ENCODE assay signal across 22 cellular contexts in genomic region chr5:53488195-53488594, GRCh38. TPM values are rescaled to one million over a fixed set of nuclear protein-coding genes. Genes with fewer than 3 reads are reported as not detected.
DNase-seq lines count a peak whose midpoint lies in the region; ATAC-seq and TF ChIP-seq lines count a peak whose summit lies in the region.
"Had no signal": no experiment of that assay in that cellular context is flagged by ENCODE, and none has a peak within 500 bp of the region (broad histone marks: within the 10 kb centered on the region; RNA-seq: fewer than 3 reads in every experiment).

No MANE protein-coding gene starts in this region.

- peaks cover 5% of the 10 kb centered on the region; the same call in 1 of the 2 replicates for H3K4me1 ChIP-seq in HUES48 (ENCODE audit: control insufficient read depth, insufficient read depth, low read length)
- H3K4me1 ChIP-seq in upper lobe of left lung: peaks cover 0 to 2% (median 2%) of the 10 kb centered on the region in 4 donors
- H3K4me1 ChIP-seq: BLaER1, Peyer's patch had no signal

- H3K9me3 ChIP-seq in HUES48 (ENCODE audit: control insufficient read depth, insufficient read depth, low read length) (no peaks in the 10 kb centered on the region), upper lobe of left lung (no peaks in the 10 kb centered on the region)
- H3K9me3 ChIP-seq: A549, BLaER1, MG63, Peyer's patch had no signal

- TF ChIP-seq POLR2A in upper lobe of left lung (IDR thresholded peaks at IDR 0.05): no peak

- H3K36me3 ChIP-seq in HUES48 (ENCODE audit: control insufficient read depth, insufficient read depth, low read length) (peaks cover 39% of the 10 kb centered on the region), upper lobe of left lung (no peaks in the 10 kb centered on the region)
- H3K36me3 ChIP-seq: BLaER1, Peyer's patch had no signal

- no peak for TF ChIP-seq EP300 in upper lobe of left lung (IDR thresholded peaks at IDR 0.05)

- no peak overlapping the region for H3K9ac ChIP-seq in HUES48 (ENCODE audit: low read depth, low read length)
- H3K9ac ChIP-seq: BLaER1 had no signal

- H3K36me3 Mint-ChIP-seq in nephron progenitor cell (ENCODE audit: low read depth): peaks cover 23% of the 10 kb centered on the region
- H3K36me3 Mint-ChIP-seq: CD4-positive, alpha-beta memory T cell had no signal

- TF ChIP-seq CTCF in AG10803 (conservative IDR thresholded peaks at IDR 0.05; ENCODE audit: low read length) (no peak), nephron progenitor cell (IDR thresholded peaks at IDR 0.05) (no peak), upper lobe of left lung (IDR thresholded peaks at IDR 0.05) (no peak)

- H3K27ac ChIP-seq in HUES48 (ENCODE audit: low read depth, low read length): peak overlapping the region; percentile 53
- H3K27ac ChIP-seq in epithelial cell of prostate: peak overlapping the region; percentile 96
- no peak overlapping the region for H3K27ac ChIP-seq in upper lobe of left lung
- H3K27ac ChIP-seq: A549, BLaER1, Peyer's patch, SK-N-MC had no signal

- 67 to 72% methylated on average over 6 of the region's 6 CpGs for WGBS in upper lobe of left lung, 2 donors

- ATAC-seq in upper lobe of left lung (ENCODE audit: low FRiP score in 2 of 2): no peak
- ATAC-seq: A549, Right ventricle myocardium inferior had no signal

- H3K4me1 Mint-ChIP-seq in nephron progenitor cell: peaks cover 64% of the 10 kb centered on the region

- DNase-seq in AG10803 (ENCODE audit: low read depth) (no peak), epithelial cell of prostate (ENCODE audit: low read depth, low spot score) (no peak), nephron progenitor cell (peak; percentile 33), activated gamma-delta T cell treated with Interleukin-2 at 50 U/mL for 16 hours (no peak), Kasumi-1 (lab: John Stamatoyannopoulos, UW) (no peak), upper lobe of left lung (no peak), NCI-H748 (lab: John Stamatoyannopoulos, UW; ENCODE audit: unreplicated experiment) (no peak)
- DNase-seq: CD4-positive, alpha-beta memory T cell; DMS153; GF-D8; HCEC 1CT; MG63; NCI-H1048; NCI-H1436; NCI-H2029; NCI-H526; Peyer's patch had no signal

- H3K9me3 Mint-ChIP-seq in nephron progenitor cell: no peaks in the 10 kb centered on the region

- H3K4me3 ChIP-seq in AG10803 (ENCODE audit: low read length): peak overlapping the region; percentile 11; the same call in 1 of the 2 replicates
- no peak overlapping the region for H3K4me3 ChIP-seq in HUES48 (ENCODE audit: low read depth, low read length)
- no peak overlapping the region for H3K4me3 ChIP-seq in upper lobe of left lung
- H3K4me3 ChIP-seq: A549, BLaER1, MG63, Peyer's patch, SK-N-MC had no signal

- H3K27me3 Mint-ChIP-seq in nephron progenitor cell (ENCODE audit: low read depth, poor library complexity): no peaks in the 10 kb centered on the region

- H3K27ac Mint-ChIP-seq in nephron progenitor cell: no peak overlapping the region
- H3K27ac Mint-ChIP-seq: CD4-positive, alpha-beta memory T cell had no signal

- H3K27me3 ChIP-seq in HUES48 (ENCODE audit: control insufficient read depth, insufficient read depth, low read length): no peaks in the 10 kb centered on the region
- H3K27me3 ChIP-seq in upper lobe of left lung: no peaks in the 10 kb centered on the region
- H3K27me3 ChIP-seq: MG63, Peyer's patch had no signal

- H3K4me3 Mint-ChIP-seq in nephron progenitor cell: peak overlapping the region; percentile 47
- H3K4me3 Mint-ChIP-seq: CD4-positive, alpha-beta memory T cell had no signal

RNA-seq across cellular contexts. Expression of gene FST, which starts 7.8 kb away (rescaled TPM):
- total RNA-seq in upper lobe of left lung: 1 to 10 TPM; 1.7 to 9.4 (median 3.8) TPM

Comparison
In these comparisons a context has a peak if more than half of its experiments do, and no peak if none do; other contexts are left out.
1. H3K27ac ChIP-seq: peak in HUES48 (single experiment) and epithelial cell of prostate (single experiment); none in upper lobe of left lung (0 of 4).